In genomic region chr2:193867454-193867853, GRCh38 we compare ENCODE assay signal across 8 cellular contexts.
"Had no signal": no experiment of that assay in that cellular context is flagged by ENCODE, and none has a peak within 500 bp of the region (broad histone marks: within the 10 kb centered on the region; RNA-seq: fewer than 3 reads in every experiment).

No MANE protein-coding gene starts in this region.

- H3K27ac Mint-ChIP-seq: GM23338, IgD-negative memory B cell had no signal

- H3K4me1 Mint-ChIP-seq: GM23338, H9, IgD-negative memory B cell had no signal

- H3K4me3 Mint-ChIP-seq: GM23338, H9, IgD-negative memory B cell had no signal

- FAIRE-seq: H1, H54, HepG2, HTR-8/SVneo had no signal

- ATAC-seq: GM23338, HepG2 had no signal

- DNase-seq: H9, HCEC 1CT had no signal

- H3K36me3 Mint-ChIP-seq: IgD-negative memory B cell had no signal

- H3K27me3 Mint-ChIP-seq: IgD-negative memory B cell had no signal

- H3K4me3 ChIP-seq: GM23338 had no signal
